18 cellular contexts compared by ENCODE assay signal in the genomic region with DNA sequence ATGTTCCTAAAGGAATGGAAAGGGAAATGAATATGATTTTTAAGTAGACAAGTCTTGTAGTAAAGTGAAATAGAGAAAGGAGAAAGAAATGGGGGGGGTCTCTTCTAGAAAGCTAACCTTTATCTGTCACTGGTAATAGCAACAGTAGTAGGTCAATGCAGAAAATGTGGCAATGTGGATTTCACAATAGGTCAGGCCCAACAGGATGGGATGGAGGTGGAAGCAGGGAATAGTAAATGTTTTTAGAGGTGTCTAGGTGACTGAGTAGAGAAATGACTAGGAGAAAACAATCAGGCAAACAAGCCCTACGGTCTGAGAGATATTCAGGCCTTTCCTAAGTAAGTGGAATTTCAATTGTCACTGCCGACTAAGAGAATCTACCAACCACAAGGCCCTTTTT. TPM values are rescaled to one million over a fixed set of nuclear protein-coding genes. Genes with fewer than 3 reads are reported as not detected.
DNase-seq lines count a peak whose midpoint lies in the region; TF ChIP-seq lines count a peak whose summit lies in the region.
"Had no signal": no experiment of that assay in that cellular context is flagged by ENCODE, and none has a peak within 500 bp of the region (broad histone marks: within the 10 kb centered on the region; RNA-seq: fewer than 3 reads in every experiment).

No MANE protein-coding gene starts in this region.

- no peak overlapping the region for H4K5ac ChIP-seq in mesendoderm (ENCODE audit: low read length)

- H3K9me3 ChIP-seq in HEK293 (ENCODE audit: control insufficient read depth, insufficient read depth, low read depth, low read length), result no peaks in the 10 kb centered on the region
- H3K9me3 ChIP-seq: HAP-1, SK-N-SH had no signal

- POLR2A ChIA-PET in HEK293 (lab: Yijun Ruan, JAX), result no interaction called here

- H3K4me1 ChIP-seq in HEK293 (ENCODE audit: control insufficient read depth, insufficient read depth, low read length) (no peaks in the 10 kb centered on the region), mesendoderm (ENCODE audit: control insufficient read depth, low read depth, low read length) (no peaks in the 10 kb centered on the region)
- H3K4me1 ChIP-seq: HAP-1 had no signal

- H3K18ac ChIP-seq in mesendoderm (ENCODE audit: low read length), result no peak overlapping the region

- no peak overlapping the region for H2AK5ac ChIP-seq in mesendoderm (ENCODE audit: low read length)

- CTCF ChIA-PET in HEK293 (lab: Yijun Ruan, JAX), result interaction anchor here (0.7 to 2.1 kb wide), 2 partner anchors 24 to 107 kb away, joined by 3 to 8 read pairs; a partner anchor contains a TSS

- no peaks in the 10 kb centered on the region for H3K27me3 ChIP-seq in mesendoderm (ENCODE audit: insufficient read depth, low read length, poor library complexity)

- no peak overlapping the region for H2BK15ac ChIP-seq in mesendoderm (replicated peaks; ENCODE audit: low read depth)

- no CpG with 5 or more reads among the region's 2 CpGs for WGBS in mesendoderm (ENCODE audit: extremely low coverage, insufficient coverage, low lambda C conversion rate)

- H3K27ac ChIP-seq in HEK293 (ENCODE audit: extremely low read depth, low read depth, low read length) (0 out of 2 replicates have a peak overlapping the region, but pooled peaks have one; percentile 2), mesendoderm (ENCODE audit: low read depth, low read length) (no peak overlapping the region)
- H3K27ac ChIP-seq: C4-2B had no signal

- H3K4ac ChIP-seq in mesendoderm (ENCODE audit: low read depth, low read length), result no peak overlapping the region

- H3K79me2 ChIP-seq in mesendoderm (ENCODE audit: control insufficient read depth, insufficient read depth, low read length), result no peaks in the 10 kb centered on the region

- peak; percentile 6 for DNase-seq in fibroblast of villous mesenchyme (ENCODE audit: low read depth)
- no peak for DNase-seq in mesendoderm
- DNase-seq in inferior parietal cortex (ENCODE audit: extremely low spot score), result no peak
- DNase-seq: DMS53, GDM1, Karpas-422, MV-4-11, NCI-H1105 treated with DMSO at 0.1 percent for 48 hours, NCI-H2029 treated with DMSO at 0.1 percent for 48 hours, NCI-H226, NCI-H510A treated with DMSO at 0.1 percent for 48 hours, NCI-H774, SIG-M5, SK-N-SH had no signal

- no peak overlapping the region for H3K4me3 ChIP-seq in HEK293 (ENCODE audit: low read depth, low read length)
- no peak overlapping the region for H3K4me3 ChIP-seq in fibroblast of villous mesenchyme (ENCODE audit: low read depth, low read length)
- no peak overlapping the region for H3K4me3 ChIP-seq in mesendoderm (ENCODE audit: low read length)
- H3K4me3 ChIP-seq: GM23338, HAP-1 had no signal

- H3K23ac ChIP-seq in mesendoderm (ENCODE audit: low read length), result no peak overlapping the region

- no peak for TF ChIP-seq CTCF in HEK293 (tag by site-specific recombination; IDR thresholded peaks at IDR 0.05)
- no peak for TF ChIP-seq CTCF in fibroblast of villous mesenchyme (IDR thresholded peaks at IDR 0.05; ENCODE audit: insufficient read depth, low read depth, low read length)

- no peak overlapping the region for H2BK120ac ChIP-seq in mesendoderm (ENCODE audit: low read depth, low read length)

- H3K4me2 ChIP-seq in mesendoderm (ENCODE audit: low read length), result no peak overlapping the region
- H3K4me2 ChIP-seq: GM23338, SK-N-SH had no signal

- H3K79me1 ChIP-seq in mesendoderm (ENCODE audit: low read length), result peaks cover 1% of the 10 kb centered on the region

- H3K36me3 ChIP-seq in HEK293 (ENCODE audit: control insufficient read depth in 2 of 2, insufficient read depth in 1 of 2, low read length in 2 of 2) (peaks cover 80 to 100% of the 10 kb centered on the region in 2 experiments), mesendoderm (ENCODE audit: control insufficient read depth, insufficient read depth, low read length) (peaks cover 38% of the 10 kb centered on the region)

- no peak overlapping the region for H3K9ac ChIP-seq in mesendoderm (ENCODE audit: low read length)
- H3K9ac ChIP-seq: SK-N-SH had no signal

- H4K8ac ChIP-seq in mesendoderm (ENCODE audit: low read depth, low read length), result no peak overlapping the region

- H3K56ac ChIP-seq in mesendoderm (ENCODE audit: low read length), result no peak overlapping the region

- H2BK5ac ChIP-seq in mesendoderm (ENCODE audit: low read length), result no peak overlapping the region

TF ChIP-seq in HEK293, 187 proteins besides CTCF, POLR2A, EP300 and RAD21 (continues in another document):
- TF ChIP-seq, protein P1, sequence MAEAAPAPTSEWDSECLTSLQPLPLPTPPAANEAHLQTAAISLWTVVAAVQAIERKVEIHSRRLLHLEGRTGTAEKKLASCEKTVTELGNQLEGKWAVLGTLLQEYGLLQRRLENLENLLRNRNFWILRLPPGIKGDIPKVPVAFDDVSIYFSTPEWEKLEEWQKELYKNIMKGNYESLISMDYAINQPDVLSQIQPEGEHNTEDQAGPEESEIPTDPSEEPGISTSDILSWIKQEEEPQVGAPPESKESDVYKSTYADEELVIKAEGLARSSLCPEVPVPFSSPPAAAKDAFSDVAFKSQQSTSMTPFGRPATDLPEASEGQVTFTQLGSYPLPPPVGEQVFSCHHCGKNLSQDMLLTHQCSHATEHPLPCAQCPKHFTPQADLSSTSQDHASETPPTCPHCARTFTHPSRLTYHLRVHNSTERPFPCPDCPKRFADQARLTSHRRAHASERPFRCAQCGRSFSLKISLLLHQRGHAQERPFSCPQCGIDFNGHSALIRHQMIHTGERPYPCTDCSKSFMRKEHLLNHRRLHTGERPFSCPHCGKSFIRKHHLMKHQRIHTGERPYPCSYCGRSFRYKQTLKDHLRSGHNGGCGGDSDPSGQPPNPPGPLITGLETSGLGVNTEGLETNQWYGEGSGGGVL (tag by site-specific recombination; IDR thresholded peaks at IDR 0.05), result no peak
- TF ChIP-seq, protein P2, sequence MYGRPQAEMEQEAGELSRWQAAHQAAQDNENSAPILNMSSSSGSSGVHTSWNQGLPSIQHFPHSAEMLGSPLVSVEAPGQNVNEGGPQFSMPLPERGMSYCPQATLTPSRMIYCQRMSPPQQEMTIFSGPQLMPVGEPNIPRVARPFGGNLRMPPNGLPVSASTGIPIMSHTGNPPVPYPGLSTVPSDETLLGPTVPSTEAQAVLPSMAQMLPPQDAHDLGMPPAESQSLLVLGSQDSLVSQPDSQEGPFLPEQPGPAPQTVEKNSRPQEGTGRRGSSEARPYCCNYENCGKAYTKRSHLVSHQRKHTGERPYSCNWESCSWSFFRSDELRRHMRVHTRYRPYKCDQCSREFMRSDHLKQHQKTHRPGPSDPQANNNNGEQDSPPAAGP (tag by site-specific recombination; IDR thresholded peaks at IDR 0.05), result no peak
- TF ChIP-seq, protein P3, sequence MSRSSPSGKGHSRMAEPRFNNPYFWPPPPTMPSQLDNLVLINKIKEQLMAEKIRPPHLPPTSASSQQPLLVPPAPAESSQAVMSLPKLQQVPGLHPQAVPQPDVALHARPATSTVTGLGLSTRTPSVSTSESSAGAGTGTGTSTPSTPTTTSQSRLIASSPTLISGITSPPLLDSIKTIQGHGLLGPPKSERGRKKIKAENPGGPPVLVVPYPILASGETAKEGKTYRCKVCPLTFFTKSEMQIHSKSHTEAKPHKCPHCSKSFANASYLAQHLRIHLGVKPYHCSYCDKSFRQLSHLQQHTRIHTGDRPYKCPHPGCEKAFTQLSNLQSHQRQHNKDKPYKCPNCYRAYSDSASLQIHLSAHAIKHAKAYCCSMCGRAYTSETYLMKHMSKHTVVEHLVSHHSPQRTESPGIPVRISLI (tag by site-specific recombination; IDR thresholded peaks at IDR 0.05), result no peak
- TF ChIP-seq, protein P4, sequence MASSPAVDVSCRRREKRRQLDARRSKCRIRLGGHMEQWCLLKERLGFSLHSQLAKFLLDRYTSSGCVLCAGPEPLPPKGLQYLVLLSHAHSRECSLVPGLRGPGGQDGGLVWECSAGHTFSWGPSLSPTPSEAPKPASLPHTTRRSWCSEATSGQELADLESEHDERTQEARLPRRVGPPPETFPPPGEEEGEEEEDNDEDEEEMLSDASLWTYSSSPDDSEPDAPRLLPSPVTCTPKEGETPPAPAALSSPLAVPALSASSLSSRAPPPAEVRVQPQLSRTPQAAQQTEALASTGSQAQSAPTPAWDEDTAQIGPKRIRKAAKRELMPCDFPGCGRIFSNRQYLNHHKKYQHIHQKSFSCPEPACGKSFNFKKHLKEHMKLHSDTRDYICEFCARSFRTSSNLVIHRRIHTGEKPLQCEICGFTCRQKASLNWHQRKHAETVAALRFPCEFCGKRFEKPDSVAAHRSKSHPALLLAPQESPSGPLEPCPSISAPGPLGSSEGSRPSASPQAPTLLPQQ (tag by site-specific recombination; IDR thresholded peaks at IDR 0.05), result no peak
- TF ChIP-seq ZNF747 (tag by site-specific recombination; IDR thresholded peaks at IDR 0.05) (no peak), KLF7 (tag by site-specific recombination; IDR thresholded peaks at IDR 0.05; ENCODE audit: borderline replicate concordance) (no peak), ZSCAN30 (tag by site-specific recombination; IDR thresholded peaks at IDR 0.05) (no peak), ZNF792 (tag by site-specific recombination; IDR thresholded peaks at IDR 0.05) (no peak), ZNF138 (tag by site-specific recombination; IDR thresholded peaks at IDR 0.05; ENCODE audit: borderline replicate concordance) (no peak)
- TF ChIP-seq, protein P5, sequence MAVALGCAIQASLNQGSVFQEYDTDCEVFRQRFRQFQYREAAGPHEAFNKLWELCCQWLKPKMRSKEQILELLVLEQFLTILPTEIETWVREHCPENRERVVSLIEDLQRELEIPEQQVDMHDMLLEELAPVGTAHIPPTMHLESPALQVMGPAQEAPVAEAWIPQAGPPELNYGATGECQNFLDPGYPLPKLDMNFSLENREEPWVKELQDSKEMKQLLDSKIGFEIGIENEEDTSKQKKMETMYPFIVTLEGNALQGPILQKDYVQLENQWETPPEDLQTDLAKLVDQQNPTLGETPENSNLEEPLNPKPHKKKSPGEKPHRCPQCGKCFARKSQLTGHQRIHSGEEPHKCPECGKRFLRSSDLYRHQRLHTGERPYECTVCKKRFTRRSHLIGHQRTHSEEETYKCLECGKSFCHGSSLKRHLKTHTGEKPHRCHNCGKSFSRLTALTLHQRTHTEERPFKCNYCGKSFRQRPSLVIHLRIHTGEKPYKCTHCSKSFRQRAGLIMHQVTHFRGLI (tag by site-specific recombination; IDR thresholded peaks at IDR 0.05), result no peak

RNA-seq across cellular contexts. Expression of a gene that starts 6.0 kb away (rescaled TPM):
- total RNA-seq in fibroblast of villous mesenchyme, result 4.8 and 5.6 TPM in 2 replicates
- polyA plus RNA-seq in mesendoderm (2013, experiment 1 of 2), result 8.8 TPM
- polyA plus RNA-seq in mesendoderm (2013, experiment 2 of 2), result 8.4 TPM

RNA-seq across cellular contexts. Expression of a gene that starts 21.2 kb away (rescaled TPM):
- total RNA-seq in fibroblast of villous mesenchyme, result 21.9 and 38.4 TPM in 2 replicates
- 103 TPM for polyA plus RNA-seq in mesendoderm (2013, experiment 1 of 2)
- polyA plus RNA-seq in mesendoderm (2013, experiment 2 of 2), result 98.5 TPM

RNA-seq across cellular contexts. Expression of a gene that starts 24.9 kb away (rescaled TPM):
- 143 and 176 TPM in 2 replicates for total RNA-seq in fibroblast of villous mesenchyme
- polyA plus RNA-seq in mesendoderm (2013, experiment 1 of 2), result 67.2 TPM
- polyA plus RNA-seq in mesendoderm (2013, experiment 2 of 2), result 67.5 TPM

RNA-seq across cellular contexts. Expression of a gene that starts 41.7 kb away (rescaled TPM):
- 41.6 and 57.4 TPM in 2 replicates for total RNA-seq in fibroblast of villous mesenchyme
- polyA plus RNA-seq in mesendoderm (2013, experiment 1 of 2), result 47.8 TPM
- polyA plus RNA-seq in mesendoderm (2013, experiment 2 of 2), result 48.3 TPM

RNA-seq across cellular contexts. Expression of a gene that starts 42.0 kb away (rescaled TPM):
- 52.2 and 54.4 TPM in 2 replicates for total RNA-seq in fibroblast of villous mesenchyme
- polyA plus RNA-seq in mesendoderm (2013, experiment 1 of 2), result 36.1 TPM
- 34.7 TPM for polyA plus RNA-seq in mesendoderm (2013, experiment 2 of 2)
